Comparison of ENCODE assay signal across 1 cellular context in genomic region chr4:80058740-80059139, GRCh38.
TF ChIP-seq lines count a peak whose summit lies in the region.

No MANE protein-coding gene starts in this region.

TF ChIP-seq in GM12878, 131 proteins besides CTCF, POLR2A, EP300 and RAD21 (continued from another document):
- no peak for TF ChIP-seq NFYA (IDR thresholded peaks at IDR 0.05; ENCODE audit: borderline replicate concordance, low read depth, low read length)
- peak; percentile 34; the same call in 1 of the 2 replicates for TF ChIP-seq GABPA (IDR thresholded peaks at IDR 0.05; ENCODE audit: low read depth)
- no peak for TF ChIP-seq LARP7 (IDR thresholded peaks at IDR 0.05)
- no peak for TF ChIP-seq USF2 (IDR thresholded peaks at IDR 0.05; ENCODE audit: borderline replicate concordance, low read depth, low read length)
- TF ChIP-seq TAF1 (IDR thresholded peaks at IDR 0.05; ENCODE audit: borderline replicate concordance, low read depth, low read length): no peak
- TF ChIP-seq ZNF592 (IDR thresholded peaks at IDR 0.05): no peak
- TF ChIP-seq SMARCA5 (IDR thresholded peaks at IDR 0.05): no peak
- TF ChIP-seq POLR2AphosphoS5 (IDR thresholded peaks at IDR 0.05; ENCODE audit: low read length): no peak
- no peak; the same call in 1 of the 2 replicates for TF ChIP-seq RAD51 (IDR thresholded peaks at IDR 0.05)
- TF ChIP-seq RB1 (IDR thresholded peaks at IDR 0.05; ENCODE audit: borderline replicate concordance): no peak
- TF ChIP-seq MTA3 (IDR thresholded peaks at IDR 0.05; ENCODE audit: borderline replicate concordance, low read length): no peak
- no peak; the same call in none of the 2 replicates for TF ChIP-seq RUNX3 (IDR thresholded peaks at IDR 0.05; ENCODE audit: low read length)
- TF ChIP-seq HDGF (IDR thresholded peaks at IDR 0.05): no peak
TF ChIP-seq in GM12878: peak in this region for 47.
